Comparison of ENCODE assay signal across 1 cellular context in genomic region chr19:7833225-7834156, GRCh38.
TF ChIP-seq lines count a peak whose summit lies in the region.

No MANE protein-coding gene starts in this region.

TF ChIP-seq in HEK293, 187 proteins besides CTCF, POLR2A, EP300 and RAD21 (continued from another document):
- TF ChIP-seq ZBTB49 (tag by site-specific recombination; IDR thresholded peaks at IDR 0.05; ENCODE audit: low read depth) (no peak), ZBTB21 (tag by site-specific recombination; IDR thresholded peaks at IDR 0.05) (no peak), ZSCAN4 (tag by site-specific recombination; IDR thresholded peaks at IDR 0.05) (no peak), ZNF311 (tag by site-specific recombination; IDR thresholded peaks at IDR 0.05; ENCODE audit: borderline replicate concordance) (no peak), GFI1B (tag by site-specific recombination; IDR thresholded peaks at IDR 0.05) (no peak), KLF1 (tag by site-specific recombination; IDR thresholded peaks at IDR 0.05) (peak; percentile 82), ZNF112 (tag by site-specific recombination; IDR thresholded peaks at IDR 0.05) (no peak), ZNF677 (tag by site-specific recombination; IDR thresholded peaks at IDR 0.05) (no peak), ZNF23 (tag by site-specific recombination; IDR thresholded peaks at IDR 0.05; ENCODE audit: borderline replicate concordance) (no peak), BCL6B (tag by site-specific recombination; IDR thresholded peaks at IDR 0.05) (no peak), ZBTB6 (tag by site-specific recombination; IDR thresholded peaks at IDR 0.05) (no peak), FEZF1 (tag by site-specific recombination; IDR thresholded peaks at IDR 0.05) (no peak), ZNF747 (tag by site-specific recombination; IDR thresholded peaks at IDR 0.05) (no peak), ZNF280C (tag by site-specific recombination; IDR thresholded peaks at IDR 0.05) (no peak), ZBTB10 (tag by site-specific recombination; IDR thresholded peaks at IDR 0.05) (no peak), WT1 (tag by site-specific recombination; IDR thresholded peaks at IDR 0.05) (no peak), ZNF138 (tag by site-specific recombination; IDR thresholded peaks at IDR 0.05; ENCODE audit: borderline replicate concordance) (no peak), ZNF792 (tag by site-specific recombination; IDR thresholded peaks at IDR 0.05) (no peak), ZNF2 (tag by site-specific recombination; IDR thresholded peaks at IDR 0.05) (no peak), ZNF223 (tag by site-specific recombination; IDR thresholded peaks at IDR 0.05) (no peak), ZSCAN18 (tag by site-specific recombination; IDR thresholded peaks at IDR 0.05) (no peak), ZNF488 (tag by site-specific recombination; IDR thresholded peaks at IDR 0.05) (no peak), ZNF785 (tag by site-specific recombination; IDR thresholded peaks at IDR 0.05) (no peak), HOXC10 (CRISPR knock-in tag; IDR thresholded peaks at IDR 0.05) (no peak), ZNF140 (tag by site-specific recombination; IDR thresholded peaks at IDR 0.05) (no peak), EGR2 (tag by site-specific recombination; IDR thresholded peaks at IDR 0.05; ENCODE audit: low read depth) (no peak), ZNF645 (tag by site-specific recombination; IDR thresholded peaks at IDR 0.05) (no peak), ZIC2 (tag by site-specific recombination; IDR thresholded peaks at IDR 0.05) (peak; percentile 28; the same call in 1 of the 2 replicates), ZNF248 (tag by site-specific recombination; IDR thresholded peaks at IDR 0.05) (no peak), ZBTB20 (tag by site-specific recombination; IDR thresholded peaks at IDR 0.05) (no peak), ZBTB1 (tag by site-specific recombination; IDR thresholded peaks at IDR 0.05) (no peak), SP2 (tag by site-specific recombination; IDR thresholded peaks at IDR 0.05) (peak; percentile 43), ZNF10 (tag by site-specific recombination; IDR thresholded peaks at IDR 0.05) (no peak), ZNF561 (tag by site-specific recombination; IDR thresholded peaks at IDR 0.05; ENCODE audit: borderline replicate concordance) (no peak), ZNF155 (tag by site-specific recombination; IDR thresholded peaks at IDR 0.05) (no peak), PATZ1 (tag by site-specific recombination; IDR thresholded peaks at IDR 0.05) (no peak), PRDM1 (tag by site-specific recombination; IDR thresholded peaks at IDR 0.05) (peak; percentile 86), KLF7 (tag by site-specific recombination; IDR thresholded peaks at IDR 0.05; ENCODE audit: borderline replicate concordance) (no peak), ZBTB8A (tag by site-specific recombination; IDR thresholded peaks at IDR 0.05) (no peak), HOXA7 (CRISPR knock-in tag; IDR thresholded peaks at IDR 0.05; ENCODE audit: borderline replicate concordance) (no peak), KLF16 (tag by site-specific recombination; IDR thresholded peaks at IDR 0.05) (peak; percentile 52; the same call in 1 of the 2 replicates)
TF ChIP-seq in HEK293: peak in this region for 11.
